ENCODE assay signal across 1 cellular context in genomic region chr5:160438316-160439204, GRCh38.
TF ChIP-seq lines count a peak whose summit lies in the region.

No MANE protein-coding gene starts in this region.

TF ChIP-seq in GM12878, 131 proteins besides CTCF, POLR2A, EP300 and RAD21 (continued from another document and continues in another):
- TF ChIP-seq BCLAF1 (IDR thresholded peaks at IDR 0.05) (no peak), E2F8 (IDR thresholded peaks at IDR 0.05; ENCODE audit: low read depth, partially characterized antibody) (no peak), PAX8 (IDR thresholded peaks at IDR 0.05) (no peak), YBX1 (IDR thresholded peaks at IDR 0.05) (no peak), LARP7 (IDR thresholded peaks at IDR 0.05) (peak; percentile 57; the same call in 1 of the 2 replicates), IRF4 (IDR thresholded peaks at IDR 0.05; ENCODE audit: low read depth, low read length) (peak; percentile 68; the same call in 1 of the 2 replicates), EGR1 (IDR thresholded peaks at IDR 0.05; ENCODE audit: borderline replicate concordance in 1 of 2, low read depth in 2 of 2, low read length in 2 of 2) (no peak), ZNF24 (IDR thresholded peaks at IDR 0.05) (0 out of 2 replicates have a peak, but pooled peaks have one; percentile 17), STAT3 (IDR thresholded peaks at IDR 0.05; ENCODE audit: low read depth, low read length) (0 out of 2 replicates have a peak, but pooled peaks have one; percentile 40), RB1 (IDR thresholded peaks at IDR 0.05; ENCODE audit: borderline replicate concordance) (no peak; the same call in 1 of the 2 replicates), CHD2 (IDR thresholded peaks at IDR 0.05; ENCODE audit: borderline replicate concordance, low read depth, low read length) (no peak), ZBTB40 (IDR thresholded peaks at IDR 0.05; ENCODE audit: borderline replicate concordance) (no peak), RBBP5 (conservative IDR thresholded peaks at IDR 0.05) (no peak), E4F1 (IDR thresholded peaks at IDR 0.05; ENCODE audit: borderline replicate concordance, partially characterized antibody) (no peak), TCF12 (IDR thresholded peaks at IDR 0.05; ENCODE audit: low read depth, low read length) (no peak), RAD51 (IDR thresholded peaks at IDR 0.05) (0 out of 2 replicates have a peak, but pooled peaks have one; percentile 39), ETV6 (conservative IDR thresholded peaks at IDR 0.05 in 1 of 2, IDR thresholded peaks at IDR 0.05 in 1 of 2; ENCODE audit: borderline replicate concordance in 1 of 2, low read depth in 1 of 2) (no peak), MEF2A (IDR thresholded peaks at IDR 0.05; ENCODE audit: insufficient read depth, low read depth, low read length) (no peak), PKNOX1 (IDR thresholded peaks at IDR 0.05) (peak; percentile 61; the same call in 1 of the 2 replicates), BACH1 (IDR thresholded peaks at IDR 0.05; ENCODE audit: borderline replicate concordance) (no peak), RCOR1 (conservative IDR thresholded peaks at IDR 0.05; ENCODE audit: low read depth, low read length) (peak; percentile 83; the same call in 1 of the 2 replicates), MEF2B (IDR thresholded peaks at IDR 0.05; ENCODE audit: partially characterized antibody, poor library complexity, severe bottlenecking) (no peak), SREBF2 (IDR thresholded peaks at IDR 0.05; ENCODE audit: low read length) (no peak), CREB1 (IDR thresholded peaks at IDR 0.05; ENCODE audit: low read depth) (no peak), CUX1 (IDR thresholded peaks at IDR 0.05; ENCODE audit: insufficient replicate concordance, low read depth, low read length) (no peak), NFXL1 (IDR thresholded peaks at IDR 0.05; ENCODE audit: borderline replicate concordance) (no peak), ZNF622 (IDR thresholded peaks at IDR 0.05) (no peak), JUND (IDR thresholded peaks at IDR 0.05; ENCODE audit: low read depth, low read length) (no peak), KDM1A (IDR thresholded peaks at IDR 0.05; ENCODE audit: borderline replicate concordance) (no peak), PAX5 (IDR thresholded peaks at IDR 0.05; ENCODE audit: borderline replicate concordance, low read depth, low read length) (no peak), ZNF207 (IDR thresholded peaks at IDR 0.05; ENCODE audit: borderline replicate concordance) (peak; percentile 60; the same call in 1 of the 2 replicates), CHD1 (IDR thresholded peaks at IDR 0.05; ENCODE audit: low read depth, low read length) (0 out of 2 replicates have a peak, but pooled peaks have one; percentile 46), EED (IDR thresholded peaks at IDR 0.05; ENCODE audit: low read depth) (peak; percentile 48; the same call in 1 of the 2 replicates), ZNF274 (IDR thresholded peaks at IDR 0.05; ENCODE audit: insufficient read depth, insufficient read length) (no peak), HDGF (IDR thresholded peaks at IDR 0.05) (peak; percentile 39; the same call in 1 of the 2 replicates), IKZF1 (conservative IDR thresholded peaks at IDR 0.05) (peak; percentile 54; the same call in 1 of the 2 replicates), BRCA1 (IDR thresholded peaks at IDR 0.05; ENCODE audit: low read depth, low read length) (no peak)
- TF ChIP-seq, protein P1, sequence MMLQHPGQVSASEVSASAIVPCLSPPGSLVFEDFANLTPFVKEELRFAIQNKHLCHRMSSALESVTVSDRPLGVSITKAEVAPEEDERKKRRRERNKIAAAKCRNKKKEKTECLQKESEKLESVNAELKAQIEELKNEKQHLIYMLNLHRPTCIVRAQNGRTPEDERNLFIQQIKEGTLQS (IDR thresholded peaks at IDR 0.05; ENCODE audit: borderline replicate concordance, extremely low read depth, low read depth, low read length) = no peak
- TF ChIP-seq, protein P2, sequence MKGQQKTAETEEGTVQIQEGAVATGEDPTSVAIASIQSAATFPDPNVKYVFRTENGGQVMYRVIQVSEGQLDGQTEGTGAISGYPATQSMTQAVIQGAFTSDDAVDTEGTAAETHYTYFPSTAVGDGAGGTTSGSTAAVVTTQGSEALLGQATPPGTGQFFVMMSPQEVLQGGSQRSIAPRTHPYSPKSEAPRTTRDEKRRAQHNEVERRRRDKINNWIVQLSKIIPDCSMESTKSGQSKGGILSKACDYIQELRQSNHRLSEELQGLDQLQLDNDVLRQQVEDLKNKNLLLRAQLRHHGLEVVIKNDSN (IDR thresholded peaks at IDR 0.05; ENCODE audit: borderline replicate concordance, extremely low read length, insufficient read depth, low read depth, low read length) = no peak
- TF ChIP-seq, protein P3, sequence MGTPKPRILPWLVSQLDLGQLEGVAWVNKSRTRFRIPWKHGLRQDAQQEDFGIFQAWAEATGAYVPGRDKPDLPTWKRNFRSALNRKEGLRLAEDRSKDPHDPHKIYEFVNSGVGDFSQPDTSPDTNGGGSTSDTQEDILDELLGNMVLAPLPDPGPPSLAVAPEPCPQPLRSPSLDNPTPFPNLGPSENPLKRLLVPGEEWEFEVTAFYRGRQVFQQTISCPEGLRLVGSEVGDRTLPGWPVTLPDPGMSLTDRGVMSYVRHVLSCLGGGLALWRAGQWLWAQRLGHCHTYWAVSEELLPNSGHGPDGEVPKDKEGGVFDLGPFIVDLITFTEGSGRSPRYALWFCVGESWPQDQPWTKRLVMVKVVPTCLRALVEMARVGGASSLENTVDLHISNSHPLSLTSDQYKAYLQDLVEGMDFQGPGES (IDR thresholded peaks at IDR 0.05) = no peak
